Comparison of ENCODE assay signal across 1 cellular context in genomic region chr7:100568936-100569844, GRCh38.
TF ChIP-seq lines count a peak whose summit lies in the region.

No MANE protein-coding gene starts in this region.

TF ChIP-seq in K562, 482 proteins besides CTCF, POLR2A, EP300 and RAD21 (continued from another document):
- TF ChIP-seq ZNF76 (CRISPR knock-in tag; IDR thresholded peaks at IDR 0.05; ENCODE audit: borderline replicate concordance): no peak
- TF ChIP-seq THAP12 (CRISPR knock-in tag; IDR thresholded peaks at IDR 0.05): no peak
- no peak for TF ChIP-seq ZNF121 (CRISPR knock-in tag; conservative IDR thresholded peaks at IDR 0.05)
- TF ChIP-seq DPF2 (IDR thresholded peaks at IDR 0.05): no peak
- TF ChIP-seq POLR2G (IDR thresholded peaks at IDR 0.05; ENCODE audit: low read depth, low read length): no peak; the same call in 1 of the 2 replicates
- no peak for TF ChIP-seq ID3 (CRISPR knock-in tag; IDR thresholded peaks at IDR 0.05)
- no peak for TF ChIP-seq ID3 (tag; IDR thresholded peaks at IDR 0.05)
- no peak for TF ChIP-seq WHSC1 (IDR thresholded peaks at IDR 0.05; ENCODE audit: low read length)
- TF ChIP-seq HMGN3 (IDR thresholded peaks at IDR 0.05; ENCODE audit: borderline replicate concordance, extremely low read depth, insufficient read length, low read depth, low read length): peak; percentile 30
- peak; percentile 81 for TF ChIP-seq DACH1 (IDR thresholded peaks at IDR 0.05; ENCODE audit: partially characterized antibody)
- TF ChIP-seq SETDB1 (IDR thresholded peaks at IDR 0.05; ENCODE audit: low read length): no peak
- 0 out of 2 replicates have a peak, but pooled peaks have one; percentile 11 for TF ChIP-seq JUND (IDR thresholded peaks at IDR 0.05; ENCODE audit: borderline replicate concordance, low read depth, low read length)
- no peak for TF ChIP-seq JUND (tag; IDR thresholded peaks at IDR 0.05; ENCODE audit: borderline replicate concordance, low read depth, low read length)
- TF ChIP-seq ARID3A (IDR thresholded peaks at IDR 0.05; ENCODE audit: borderline replicate concordance, low read depth, low read length): no peak
- no peak for TF ChIP-seq CHD4 (IDR thresholded peaks at IDR 0.05; ENCODE audit: insufficient read depth, insufficient replicate concordance, low read depth, low read length, poor library complexity, severe bottlenecking)
- no peak for TF ChIP-seq SIX5 (IDR thresholded peaks at IDR 0.05; ENCODE audit: borderline replicate concordance in 1 of 2, insufficient read depth in 1 of 2, low read depth in 1 of 2, low read length in 2 of 2)
- TF ChIP-seq GMEB1 (CRISPR knock-in tag; IDR thresholded peaks at IDR 0.05): no peak
- TF ChIP-seq MAFK (IDR thresholded peaks at IDR 0.05; ENCODE audit: low read length): no peak
- TF ChIP-seq ZNF77 (CRISPR knock-in tag; IDR thresholded peaks at IDR 0.05): no peak
- TF ChIP-seq SMARCA5 (IDR thresholded peaks at IDR 0.05): no peak
- TF ChIP-seq ILF3 (IDR thresholded peaks at IDR 0.05; ENCODE audit: borderline replicate concordance): no peak
- TF ChIP-seq CBX1 (IDR thresholded peaks at IDR 0.05; ENCODE audit: low read depth): no peak
- no peak for TF ChIP-seq HCFC1 (IDR thresholded peaks at IDR 0.05; ENCODE audit: low read depth, low read length)
- TF ChIP-seq EHMT2 (IDR thresholded peaks at IDR 0.05): no peak
